ENCODE assay signal across 1 cellular context in genomic region chr3:14343338-14344112, GRCh38.
TF ChIP-seq lines count a peak whose summit lies in the region.

No MANE protein-coding gene starts in this region.

TF ChIP-seq in HepG2, 621 proteins besides CTCF, POLR2A, EP300 and RAD21:
- no peak for TF ChIP-seq GATA4 (IDR thresholded peaks at IDR 0.05; ENCODE audit: borderline replicate concordance, low read depth)
- TF ChIP-seq ZNF761 (CRISPR knock-in tag; conservative IDR thresholded peaks at IDR 0.05) = no peak
- TF ChIP-seq GPN1 (CRISPR knock-in tag; IDR thresholded peaks at IDR 0.05; ENCODE audit: borderline replicate concordance) = no peak
- TF ChIP-seq MZF1 (CRISPR knock-in tag; IDR thresholded peaks at IDR 0.05; ENCODE audit: borderline replicate concordance) = no peak
- TF ChIP-seq NCOA5 (CRISPR knock-in tag; IDR thresholded peaks at IDR 0.05) = no peak
- TF ChIP-seq ZNF691 (CRISPR knock-in tag; IDR thresholded peaks at IDR 0.05; ENCODE audit: borderline replicate concordance, low read depth) = no peak
- no peak for TF ChIP-seq ZUFSP (CRISPR knock-in tag; IDR thresholded peaks at IDR 0.05; ENCODE audit: borderline replicate concordance)
- no peak for TF ChIP-seq HOMEZ (CRISPR knock-in tag; IDR thresholded peaks at IDR 0.05; ENCODE audit: low read depth)
- TF ChIP-seq SNAPC4 (CRISPR knock-in tag; IDR thresholded peaks at IDR 0.05) = no peak
- no peak for TF ChIP-seq DDIT3 (CRISPR knock-in tag; IDR thresholded peaks at IDR 0.05)
- no peak for TF ChIP-seq IRX3 (CRISPR knock-in tag; IDR thresholded peaks at IDR 0.05; ENCODE audit: borderline replicate concordance, low read depth)
- no peak for TF ChIP-seq TRIM24 (CRISPR knock-in tag; IDR thresholded peaks at IDR 0.05)
- TF ChIP-seq MLXIP (CRISPR knock-in tag; IDR thresholded peaks at IDR 0.05; ENCODE audit: borderline replicate concordance) = no peak
- TF ChIP-seq ZSCAN22 (CRISPR knock-in tag; IDR thresholded peaks at IDR 0.05) = no peak
- TF ChIP-seq TERF1 (CRISPR knock-in tag; IDR thresholded peaks at IDR 0.05) = no peak
- no peak for TF ChIP-seq FOXA3 (CRISPR knock-in tag; IDR thresholded peaks at IDR 0.05)
- no peak for TF ChIP-seq RXRB (CRISPR knock-in tag; IDR thresholded peaks at IDR 0.05; ENCODE audit: borderline replicate concordance)
- TF ChIP-seq ZFY (CRISPR knock-in tag; IDR thresholded peaks at IDR 0.05) = no peak
- no peak for TF ChIP-seq FOXP1 (IDR thresholded peaks at IDR 0.05)
- no peak for TF ChIP-seq FOXP1 (CRISPR knock-in tag; IDR thresholded peaks at IDR 0.05)
